Comparison of ENCODE assay signal across 8 cellular contexts in genomic region chr3:133573629-133574194, GRCh38. TPM values are rescaled to one million over a fixed set of nuclear protein-coding genes. Genes with fewer than 3 reads are reported as not detected.
DNase-seq lines count a peak whose midpoint lies in the region; ATAC-seq and TF ChIP-seq lines count a peak whose summit lies in the region.

Gene CDV3, plus strand, starts transcription at chr3:133573686. Its CDS starts 359 bp downstream, at chr3:133574045.

- no peak for TF ChIP-seq EP300 in upper lobe of left lung (IDR thresholded peaks at IDR 0.05)

- TF ChIP-seq CTCF in choroid plexus epithelial cell (conservative IDR thresholded peaks at IDR 0.05; ENCODE audit: low read depth, low read length), result no peak
- TF ChIP-seq CTCF in upper lobe of left lung (IDR thresholded peaks at IDR 0.05), result peak in 1 of 6 experiments; percentile 46

- no peaks in the 10 kb centered on the region for H3K27me3 Mint-ChIP-seq in memory B cell

- peaks cover 20% of the 10 kb centered on the region for H3K4me1 ChIP-seq in ES-I3 (ENCODE audit: insufficient read depth, low read length)
- peaks cover 50 to 64% (median 57%) of the 10 kb centered on the region in 4 donors for H3K4me1 ChIP-seq in upper lobe of left lung

- H3K36me3 ChIP-seq in ES-I3 (ENCODE audit: insufficient read depth, low read length), result peaks cover 22% of the 10 kb centered on the region
- H3K36me3 ChIP-seq in upper lobe of left lung, result peaks cover 4 to 35% (median 11%) of the 10 kb centered on the region in 4 donors

- WGBS in upper lobe of left lung, 2 donors, result 0% methylated on average over 33 to 52 of the region's 81 CpGs

- TF ChIP-seq POLR2A in upper lobe of left lung (IDR thresholded peaks at IDR 0.05), result peak in 2 of 4 donors; percentile 88 to 89

- H3K9me3 ChIP-seq in ES-I3 (ENCODE audit: control insufficient read depth, insufficient read depth, low read length), result no peaks in the 10 kb centered on the region
- no peaks in the 10 kb centered on the region for H3K9me3 ChIP-seq in upper lobe of left lung

- ATAC-seq in GM21717 (IDR thresholded peaks at IDR 0.05; ENCODE audit: unreplicated experiment) (peak; percentile 18), memory B cell (ENCODE audit: low read depth) (peak; percentile 50), upper lobe of left lung (ENCODE audit: low FRiP score in 2 of 2) (peak; percentile 6 to 54)

- H3K9me3 Mint-ChIP-seq in memory B cell, result no peaks in the 10 kb centered on the region

- peak within 1 kb of the TSS; percentile 96 to 97 (median 96) for H3K27ac ChIP-seq in upper lobe of left lung

- peaks cover 54% of the 10 kb centered on the region for H3K4me1 Mint-ChIP-seq in memory B cell

- no peaks in the 10 kb centered on the region for H3K27me3 ChIP-seq in upper lobe of left lung

- peak within 1 kb of the TSS; percentile 91 for H3K4me3 ChIP-seq in Jurkat, Clone E6-1 (ENCODE audit: low read length)
- H3K4me3 ChIP-seq in choroid plexus epithelial cell (ENCODE audit: low read depth, low read length), result peak within 1 kb of the TSS; percentile 81
- H3K4me3 ChIP-seq in upper lobe of left lung, result peak within 1 kb of the TSS; percentile 49 to 75 (median 72)

- no peak for DNase-seq in Jurkat, Clone E6-1 (ENCODE audit: low read depth, low spot score)
- DNase-seq in choroid plexus epithelial cell (ENCODE audit: low read depth) (no peak), memory B cell (ENCODE audit: low spot score in 2 of 2) (no peak), upper lobe of left lung (peak in 1 of 2 donors; percentile 95), NCI-H226 (no peak)
- no peak for DNase-seq in central memory CD4-positive, alpha-beta T cell

- peak within 1 kb of the TSS; percentile 99 for H3K27ac Mint-ChIP-seq in memory B cell

- H3K4me3 Mint-ChIP-seq in memory B cell, result peak within 1 kb of the TSS; percentile 90

- peaks cover 15% of the 10 kb centered on the region for H3K36me3 Mint-ChIP-seq in memory B cell

- H3K9ac ChIP-seq in ES-I3 (ENCODE audit: low read depth, low read length), result peak within 1 kb of the TSS; percentile 96

RNA-seq across cellular contexts. Expression of gene CDV3, which starts in this region (rescaled TPM):
- 150 TPM for polyA plus RNA-seq in Jurkat, Clone E6-1 (2012; ENCODE audit: insufficient read depth, insufficient read length)
- 100 to 1,000 TPM in 4 of 6 donors, 10 to 100 TPM in 2; 58.3 to 181 (median 161) TPM for total RNA-seq in upper lobe of left lung
